In genomic region chr9:4887556-4887955, GRCh38 we compare ENCODE assay signal across 15 cellular contexts.
DNase-seq lines count a peak whose midpoint lies in the region; ATAC-seq, FAIRE-seq and TF ChIP-seq lines count a peak whose summit lies in the region.
"Had no signal": no experiment of that assay in that cellular context is flagged by ENCODE, and none has a peak within 500 bp of the region (broad histone marks: within the 10 kb centered on the region; RNA-seq: fewer than 3 reads in every experiment).

No MANE protein-coding gene starts in this region.

- no peaks in the 10 kb centered on the region for H3K9me3 ChIP-seq in tibial artery

- peak overlapping the region; percentile 61 to 70 for H3K27ac ChIP-seq in tibial artery
- H3K27ac ChIP-seq: A549 had no signal

- H3K4me1 ChIP-seq in tibial artery, result peaks cover 0 to 65% (median 14%) of the 10 kb centered on the region in 4 donors
- H3K4me1 ChIP-seq: A549 had no signal

- H3K27me3 ChIP-seq in tibial artery, result no peaks in the 10 kb centered on the region

- DNase-seq in NCI-H2171 treated with DMSO at 0.1 percent for 48 hours (lab: John Stamatoyannopoulos, UW) (peak; percentile 19), NCI-H2171 (lab: John Stamatoyannopoulos, UW) (no peak), RCC 7860 (ENCODE audit: low spot score) (peak; percentile 26), glomerular visceral epithelial cell (ENCODE audit: extremely low spot score) (peak; percentile 72), tibial artery (peak; percentile 59 to 90), COR-L47 (lab: John Stamatoyannopoulos, UW) (no peak), NCI-H526 treated with DMSO at 0.1 percent for 48 hours (lab: John Stamatoyannopoulos, UW) (no peak)
- DNase-seq: activated gamma-delta T cell treated with Interleukin-2 at 50 U/mL for 16 hours; effector CD8-positive, alpha-beta T cell; GF-D8; naive B cell; NCI-H1417 treated with DMSO at 0.1 percent for 48 hours; SIG-M5 had no signal

- intact Hi-C loops in tibial artery (cut with DNase I; ENCODE audit: low total_unique reads), result no loop called here

- ATAC-seq in HG03521 (IDR thresholded peaks at IDR 0.05; ENCODE audit: unreplicated experiment), result no peak
- ATAC-seq: A549 had no signal

- peaks cover 0 to 8% (median 6%) of the 10 kb centered on the region in 3 donors for H3K36me3 ChIP-seq in tibial artery

- peak; percentile 81 for FAIRE-seq in RCC 7860 (lab: Jason Lieb, UNC)
- FAIRE-seq: A549 had no signal

- H3K4me3 ChIP-seq in tibial artery, result no peak overlapping the region
- H3K4me3 ChIP-seq: A549 had no signal

- TF ChIP-seq CTCF in tibial artery (IDR thresholded peaks at IDR 0.05), result no peak

Comparison
In these comparisons a context has a peak if more than half of its experiments do, and no peak if none do; other contexts are left out.
1. DNase-seq: peak in NCI-H2171 treated with DMSO at 0.1 percent for 48 hours (single experiment), RCC 7860 (single experiment), glomerular visceral epithelial cell (single experiment) and tibial artery (2 of 2); none in NCI-H2171 (single experiment), COR-L47 (single experiment) and NCI-H526 treated with DMSO at 0.1 percent for 48 hours (single experiment).